ENCODE assay signal across 1 cellular context in the genomic region with DNA sequence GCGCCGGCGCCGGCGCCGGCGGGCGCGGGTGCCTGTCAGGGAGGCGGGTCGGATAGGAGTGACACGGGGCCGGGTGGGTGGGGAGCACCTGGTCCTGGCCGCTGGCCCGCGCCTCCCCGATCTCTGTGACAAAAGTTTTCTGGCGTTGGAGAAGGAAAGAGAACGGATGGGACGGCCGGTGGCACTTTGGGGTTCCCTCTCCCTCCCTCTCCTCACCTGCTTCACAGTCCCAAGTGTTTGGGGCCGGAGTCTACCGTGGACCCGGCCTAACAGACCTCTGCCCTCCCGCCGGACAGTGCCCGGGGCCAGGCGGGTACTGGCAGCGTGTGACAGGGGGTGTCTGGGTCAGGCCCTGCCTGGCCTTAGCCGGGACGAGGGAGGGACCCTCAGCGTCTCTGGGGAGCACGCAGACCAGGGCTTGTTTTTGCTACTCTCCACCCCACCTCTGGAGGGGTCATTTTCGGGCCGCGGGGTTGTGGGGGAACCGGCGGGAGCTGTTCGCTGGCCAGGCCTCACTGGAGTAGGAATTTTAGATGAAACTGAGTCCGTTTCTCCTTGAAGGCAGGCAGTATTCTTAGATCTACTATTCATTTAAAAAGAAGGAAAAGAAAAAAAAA.
TF ChIP-seq lines count a peak whose summit lies in the region.

No MANE protein-coding gene starts in this region.

TF ChIP-seq in IMR-90, 13 proteins besides CTCF, POLR2A, EP300 and RAD21:
- TF ChIP-seq NFE2L2 (IDR thresholded peaks at IDR 0.05; ENCODE audit: low read depth, low read length): no peak
- no peak for TF ChIP-seq CEBPB (IDR thresholded peaks at IDR 0.05; ENCODE audit: low read depth, low read length)
- no peak for TF ChIP-seq BHLHE40 (IDR thresholded peaks at IDR 0.05; ENCODE audit: low read depth, low read length)
- TF ChIP-seq MXI1 (IDR thresholded peaks at IDR 0.05; ENCODE audit: borderline replicate concordance, low read depth, low read length): no peak
- no peak for TF ChIP-seq MAFK (IDR thresholded peaks at IDR 0.05; ENCODE audit: low read depth, low read length)
